In the genomic region with DNA sequence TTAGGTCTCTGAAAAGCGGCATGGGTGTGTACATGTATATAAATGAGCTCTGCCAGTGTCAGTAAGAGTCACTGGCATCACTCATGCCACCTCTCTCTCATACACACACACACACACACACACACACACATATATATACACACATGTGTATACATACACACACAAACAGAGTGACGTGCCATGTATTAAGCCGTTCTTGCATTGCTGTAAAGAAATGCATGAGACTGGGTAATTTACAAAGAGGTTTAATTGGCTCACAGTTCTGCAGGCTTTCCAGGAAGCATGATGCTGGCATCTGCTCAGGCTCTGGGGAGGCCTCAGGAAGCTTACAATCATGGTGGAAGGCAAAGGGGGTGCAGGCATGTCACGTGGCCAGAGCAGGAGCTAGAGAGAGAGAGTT, we compare ENCODE assay signal across 14 cellular contexts.
A peak's percentile ranks its signal among the peaks of the same experiment; 100 is the strongest.
DNase-seq lines count a peak whose midpoint lies in the region; ATAC-seq and TF ChIP-seq lines count a peak whose summit lies in the region.
"Had no signal": no experiment of that assay in that cellular context is flagged by ENCODE, and none has a peak within 500 bp of the region (broad histone marks: within the 10 kb centered on the region; RNA-seq: fewer than 3 reads in every experiment).

No MANE protein-coding gene starts in this region.

- H3K27me3 Mint-ChIP-seq in CD8-positive, alpha-beta T cell (ENCODE audit: low read depth), result no peaks in the 10 kb centered on the region
- H3K27me3 Mint-ChIP-seq in activated B cell treated with CpG ODN at 0.5 μM for 24 hours, result no peaks in the 10 kb centered on the region
- H3K27me3 Mint-ChIP-seq in immature natural killer cell (ENCODE audit: low read depth in 3 of 3), result peaks cover 0 to 19% (median 8%) of the 10 kb centered on the region in 3 donors
- H3K27me3 Mint-ChIP-seq: CD4-positive, alpha-beta memory T cell had no signal

- H3K4me1 ChIP-seq in CD8-positive, alpha-beta T cell (ENCODE audit: insufficient read depth, low read length), result no peaks in the 10 kb centered on the region
- H3K4me1 ChIP-seq in skeletal muscle tissue (ENCODE audit: control insufficient read depth in 3 of 3, insufficient read depth in 3 of 3, low read length in 3 of 3) (peaks cover 36 to 58% (median 50%) of the 10 kb centered on the region in 3 donors), SJCRH30 (no peaks in the 10 kb centered on the region)
- H3K4me1 ChIP-seq: Caco-2 had no signal

- H3K9ac ChIP-seq in skeletal muscle tissue (ENCODE audit: low read depth in 1 of 3, low read length in 3 of 3), result no peak overlapping the region

- H3K4me1 Mint-ChIP-seq in CD8-positive, alpha-beta T cell (ENCODE audit: low read depth), result peaks cover 59% of the 10 kb centered on the region
- H3K4me1 Mint-ChIP-seq in activated B cell treated with CpG ODN at 0.5 μM for 24 hours (peaks cover 61% of the 10 kb centered on the region), immature natural killer cell (peaks cover 82 to 100% of the 10 kb centered on the region in 2 donors)

- peaks cover 13% of the 10 kb centered on the region for H3K9me3 Mint-ChIP-seq in CD8-positive, alpha-beta T cell
- peaks cover 3% of the 10 kb centered on the region for H3K9me3 Mint-ChIP-seq in activated B cell treated with CpG ODN at 0.5 μM for 24 hours
- H3K9me3 Mint-ChIP-seq in immature natural killer cell, result no peaks in the 10 kb centered on the region

- no peaks in the 10 kb centered on the region for H3K9me3 ChIP-seq in CD8-positive, alpha-beta T cell (ENCODE audit: low read length)
- no peaks in the 10 kb centered on the region for H3K9me3 ChIP-seq in skeletal muscle tissue (ENCODE audit: control insufficient read depth in 3 of 3, low read length in 3 of 3)
- H3K9me3 ChIP-seq in SJCRH30 (replicated peaks), result no peaks in the 10 kb centered on the region

- ATAC-seq in CD8-positive, alpha-beta T cell, result no peak
- no peak for ATAC-seq in activated B cell treated with CpG ODN at 0.5 μM for 24 hours (ENCODE audit: low read depth)
- ATAC-seq in GM19023 (IDR thresholded peaks at IDR 0.05; ENCODE audit: unreplicated experiment), result no peak
- ATAC-seq: GM23338, HCT116 had no signal

- CTCF ChIA-PET in CD8-positive, alpha-beta T cell (lab: Charles Lee), result interaction anchor here (2.3 to 7.3 kb wide), 3 partner anchors 7 to 155 kb away, joined by 5 to 83 read pairs (median 42); no protein-coding TSS in a partner anchor
- CTCF ChIA-PET in activated B cell treated with CpG ODN at 0.5 μM for 24 hours (lab: Charles Lee), result interaction anchor here (0.6 kb wide), 1 partner anchor 136 kb away, joined by 3 read pairs; no protein-coding TSS in a partner anchor

- no peaks in the 10 kb centered on the region for H3K36me3 Mint-ChIP-seq in CD8-positive, alpha-beta T cell
- H3K36me3 Mint-ChIP-seq in activated B cell treated with CpG ODN at 0.5 μM for 24 hours (ENCODE audit: low read depth) (peaks cover 2% of the 10 kb centered on the region), immature natural killer cell (peaks cover 8 to 32% (median 23%) of the 10 kb centered on the region in 3 donors)

- H3K4me3 ChIP-seq in CD8-positive, alpha-beta T cell (ENCODE audit: low read depth, low read length), result no peak overlapping the region
- H3K4me3 ChIP-seq in skeletal muscle tissue (ENCODE audit: low read length in 3 of 3) (no peak overlapping the region), SJCRH30 (no peak overlapping the region)
- H3K4me3 ChIP-seq: GM23338 had no signal

- TF ChIP-seq CTCF in CD8-positive, alpha-beta T cell (IDR thresholded peaks at IDR 0.05), result no peak
- no peak for TF ChIP-seq CTCF in activated B cell treated with CpG ODN at 0.5 μM for 24 hours (IDR thresholded peaks at IDR 0.05)

- H3K4me3 Mint-ChIP-seq in CD8-positive, alpha-beta T cell, result no peak overlapping the region
- no peak overlapping the region for H3K4me3 Mint-ChIP-seq in activated B cell treated with CpG ODN at 0.5 μM for 24 hours
- no peak overlapping the region for H3K4me3 Mint-ChIP-seq in immature natural killer cell
- H3K4me3 Mint-ChIP-seq: CD4-positive, alpha-beta memory T cell; GM23338; H9 had no signal

- H3K27ac Mint-ChIP-seq in CD8-positive, alpha-beta T cell, result peak overlapping the region; percentile 10
- H3K27ac Mint-ChIP-seq in activated B cell treated with CpG ODN at 0.5 μM for 24 hours (peak overlapping the region; percentile 35), immature natural killer cell (peak overlapping the region; percentile 15 to 77 (median 70))
- H3K27ac Mint-ChIP-seq: CD4-positive, alpha-beta memory T cell; GM23338; H9 had no signal

- H3K36me3 ChIP-seq in CD8-positive, alpha-beta T cell (ENCODE audit: insufficient read depth, low read length), result no peaks in the 10 kb centered on the region
- H3K36me3 ChIP-seq in skeletal muscle tissue (ENCODE audit: control insufficient read depth in 3 of 3, insufficient read depth in 3 of 3, low read length in 3 of 3) (peaks cover 41 to 48% (median 43%) of the 10 kb centered on the region in 3 donors), SJCRH30 (no peaks in the 10 kb centered on the region)

- no peaks in the 10 kb centered on the region for H3K27me3 ChIP-seq in CD8-positive, alpha-beta T cell (ENCODE audit: insufficient read depth, low read length)
- H3K27me3 ChIP-seq in skeletal muscle tissue (ENCODE audit: control insufficient read depth in 3 of 3, insufficient read depth in 3 of 3, low read length in 3 of 3) (no peaks in the 10 kb centered on the region), SJCRH30 (no peaks in the 10 kb centered on the region)

- POLR2A ChIA-PET in CD8-positive, alpha-beta T cell (lab: Charles Lee), result interaction anchor here (0.6 kb wide), 1 partner anchor 108 kb away, joined by 3 read pairs; no protein-coding TSS in a partner anchor
- POLR2A ChIA-PET in activated B cell treated with CpG ODN at 0.5 μM for 24 hours (lab: Charles Lee), result no interaction called here

- no peak for DNase-seq in CD8-positive, alpha-beta T cell
- DNase-seq in activated B cell treated with CpG ODN at 0.5 μM for 24 hours (no peak), immature natural killer cell (no peak), SJCRH30 (no peak)
- DNase-seq: C1 segment of cervical spinal cord; Caco-2; CD4-positive, alpha-beta memory T cell; DMS153; DND-41; H9 had no signal

- no peak overlapping the region for H3K27ac ChIP-seq in CD8-positive, alpha-beta T cell (ENCODE audit: low read depth, low read length)
- H3K27ac ChIP-seq in skeletal muscle tissue (ENCODE audit: low read depth, low read length) (peak overlapping the region; percentile 96), SJCRH30 (no peak overlapping the region)

- intact Hi-C loops in CD8-positive, alpha-beta T cell (cut with DNase I, micrococcal nuclease), result loop anchor here in 1 of 2 experiments (1.0 to 5.0 kb wide), 2 partner anchors 7 to 72 kb away; no protein-coding TSS in a partner anchor
- intact Hi-C loops in activated B cell treated with CpG ODN at 0.5 μM for 24 hours (cut with micrococcal nuclease), result no loop called here

Comparison
In these comparisons a context has a peak if more than half of its experiments do, and no peak if none do; other contexts are left out.
1. H3K27ac Mint-ChIP-seq: peak in every context shown above with its lines; median percentile 70 in immature natural killer cell; 35 in activated B cell treated with CpG ODN at 0.5 μM for 24 hours; 10 in CD8-positive, alpha-beta T cell.